ENCODE assay signal across 9 cellular contexts in genomic region chr6:27250955-27251671, GRCh38. TPM values are rescaled to one million over a fixed set of nuclear protein-coding genes. Genes with fewer than 3 reads are reported as not detected.
A peak's percentile ranks its signal among the peaks of the same experiment; 100 is the strongest.
DNase-seq lines count a peak whose midpoint lies in the region; ATAC-seq lines count a peak whose summit lies in the region.
"Had no signal": no experiment of that assay in that cellular context is flagged by ENCODE, and none has a peak within 500 bp of the region (broad histone marks: within the 10 kb centered on the region; RNA-seq: fewer than 3 reads in every experiment).

No MANE protein-coding gene starts in this region.

- peaks cover 16% of the 10 kb centered on the region for H3K27me3 ChIP-seq in effector memory CD4-positive, alpha-beta T cell (replicated peaks; ENCODE audit: control insufficient read depth, insufficient read depth, low read length, poor library complexity, severe bottlenecking)

- peak; percentile 81 for ATAC-seq in HG03045 (IDR thresholded peaks at IDR 0.05; ENCODE audit: unreplicated experiment)
- peak; percentile 47 to 66 for ATAC-seq in naive thymus-derived CD8-positive, alpha-beta T cell
- ATAC-seq in stimulated activated naive CD8-positive, alpha-beta T cell treated with anti-CD3 and anti-CD28 coated beads, Interleukin-15, Interleukin-2, amounts not matched to agents 100 U/mL and 50 U/mL, for 24 hours: peak; percentile 83

- H3K27me3 Mint-ChIP-seq in naive thymus-derived CD8-positive, alpha-beta T cell: peaks cover 34 to 65% (median 53%) of the 10 kb centered on the region in 5 donors

- H3K9me3 Mint-ChIP-seq in naive thymus-derived CD8-positive, alpha-beta T cell: no peaks in the 10 kb centered on the region

- H3K27ac ChIP-seq in effector memory CD4-positive, alpha-beta T cell (ENCODE audit: insufficient read depth, low read length, poor library complexity, severe bottlenecking): no peak overlapping the region

- peak overlapping the region in 5 of 10 donors; percentile 23 to 79 (median 32) for H3K27ac Mint-ChIP-seq in naive thymus-derived CD8-positive, alpha-beta T cell

- H3K4me1 Mint-ChIP-seq in naive thymus-derived CD8-positive, alpha-beta T cell: peaks cover 4 to 13% (median 7%) of the 10 kb centered on the region in 4 donors

- peaks cover 15% of the 10 kb centered on the region for H3K4me1 ChIP-seq in effector memory CD4-positive, alpha-beta T cell (ENCODE audit: control insufficient read depth, insufficient read depth, low read length, poor library complexity, severe bottlenecking)

- peak overlapping the region; percentile 73 for H3K4me3 ChIP-seq in effector memory CD4-positive, alpha-beta T cell (ENCODE audit: insufficient read depth, low read depth, low read length, poor library complexity, severe bottlenecking)

- no peaks in the 10 kb centered on the region for H3K9me3 ChIP-seq in effector memory CD4-positive, alpha-beta T cell (ENCODE audit: control insufficient read depth, low read length)

- POLR2A ChIA-PET in naive thymus-derived CD8-positive, alpha-beta T cell (lab: Charles Lee): interaction anchor here (0.6 to 1.0 kb wide), 2 partner anchors 9 to 104 kb away, joined by 3 read pairs; a partner anchor contains a TSS

- no peaks in the 10 kb centered on the region for H3K36me3 ChIP-seq in effector memory CD4-positive, alpha-beta T cell (ENCODE audit: control insufficient read depth, insufficient read depth, low read length)

- peaks cover 0 to 2% (median 0%) of the 10 kb centered on the region in 3 donors for H3K36me3 Mint-ChIP-seq in naive thymus-derived CD8-positive, alpha-beta T cell

- DNase-seq in activated gamma-delta T cell treated with Interleukin-2 at 50 U/mL for 16 hours (peak; percentile 47), activated gamma-delta T cell (lab: John Stamatoyannopoulos, UW) (no peak), NCI-H2196 treated with DMSO at 0.1 percent for 48 hours (lab: John Stamatoyannopoulos, UW; ENCODE audit: unreplicated experiment) (peak; percentile 90)
- peak; percentile 81 to 86 for DNase-seq in activated CD4-positive, alpha-beta T cell treated with anti-CD3 and anti-CD28 coated beads, Interleukin-2, amount 50 U/mL, for 48 hours
- peak; percentile 26 to 61 (median 56) for DNase-seq in effector memory CD4-positive, alpha-beta T cell
- DNase-seq in naive thymus-derived CD8-positive, alpha-beta T cell: peak in 6 of 10 donors; percentile 21 to 45 (median 30)
- peak; percentile 71 for DNase-seq in stimulated activated naive CD8-positive, alpha-beta T cell treated with anti-CD3 and anti-CD28 coated beads, Interleukin-15, Interleukin-2, amounts not matched to agents 100 U/mL and 50 U/mL, for 24 hours

- peak overlapping the region; percentile 82 to 96 (median 86) for H3K4me3 Mint-ChIP-seq in naive thymus-derived CD8-positive, alpha-beta T cell

RNA-seq across cellular contexts. Expression of gene PRSS16, which starts 3.6 kb away (rescaled TPM):
- total RNA-seq in naive thymus-derived CD8-positive, alpha-beta T cell: under 1 TPM in 1 of 2 experiments, not detected in 1; 0.25 TPM
- 1 to 10 TPM in 1 of 3 donors, under 1 TPM in 1, not detected in 1; 0.57 to 1.0 TPM for polyA plus RNA-seq in naive thymus-derived CD8-positive, alpha-beta T cell
- total RNA-seq: temporal lobe had no signal
